ENCODE assay signal across 8 cellular contexts in the genomic region with DNA sequence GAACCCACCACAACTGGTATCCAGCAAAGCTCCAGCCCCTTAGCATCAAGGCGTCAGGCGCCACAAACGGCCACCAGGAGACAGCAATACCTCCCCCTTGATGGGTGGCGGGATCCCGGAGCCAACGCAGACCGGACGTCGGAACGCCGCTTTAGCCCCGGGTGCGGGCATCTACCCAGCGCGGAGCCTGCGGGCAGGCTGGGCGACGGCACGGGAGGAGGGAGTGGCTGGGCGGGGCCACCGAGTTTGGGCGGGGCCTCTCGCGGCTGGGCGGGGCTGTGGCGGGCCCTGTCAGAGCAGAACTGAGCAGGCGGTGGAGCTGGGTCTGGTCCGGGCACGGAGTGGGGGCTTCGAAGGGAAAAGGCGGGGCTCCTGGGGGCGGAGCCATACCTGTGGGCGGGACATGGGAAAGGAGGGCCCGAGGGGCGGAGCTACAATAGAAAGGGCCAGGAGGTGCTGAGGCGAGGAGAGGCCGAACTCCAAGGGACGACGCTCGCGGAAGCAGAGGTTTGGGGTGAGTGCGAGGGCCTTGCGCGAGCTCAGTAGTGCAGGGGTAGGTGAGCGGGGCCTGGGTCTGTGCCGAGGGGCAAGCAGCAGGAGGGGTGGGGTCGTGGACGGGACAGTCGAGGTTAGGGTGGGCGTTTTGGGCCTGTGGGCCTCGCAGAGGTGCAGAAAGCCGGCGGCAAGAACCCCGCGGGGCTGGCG. TPM values are rescaled to one million over a fixed set of nuclear protein-coding genes. Genes with fewer than 3 reads are reported as not detected.
DNase-seq lines count a peak whose midpoint lies in the region; ATAC-seq and TF ChIP-seq lines count a peak whose summit lies in the region.

No MANE protein-coding gene starts in this region.

- peaks cover 19% of the 10 kb centered on the region for H3K27me3 ChIP-seq in AG04450 (ENCODE audit: control insufficient read depth, insufficient read depth, low read length)

- ATAC-seq in GM18909 (IDR thresholded peaks at IDR 0.05; ENCODE audit: poor library complexity, unreplicated experiment) (peak; percentile 60), HG03159 (IDR thresholded peaks at IDR 0.05; ENCODE audit: unreplicated experiment) (peak; percentile 59), left lobe of liver (peak; percentile 80)

- no peak for TF ChIP-seq CTCF in AG04450 (IDR thresholded peaks at IDR 0.05; ENCODE audit: low read depth, low read length)
- TF ChIP-seq CTCF in coronary artery (IDR thresholded peaks at IDR 0.05), result no peak

- DNase-seq in AG04450 (ENCODE audit: low read depth, low spot score), result no peak
- peak; percentile 57 for DNase-seq in NCI-H446 treated with DMSO at 0.1 percent for 48 hours (lab: John Stamatoyannopoulos, UW)
- peak; percentile 84 for DNase-seq in activated CD4-positive, alpha-beta T cell treated with anti-CD3 and anti-CD28 coated beads, Interleukin-2, amount 50 U/mL, for 1 hour
- DNase-seq in coronary artery (ENCODE audit: low spot score), result peak; percentile 95
- DNase-seq in left lobe of liver (ENCODE audit: low spot score), result peak; percentile 93
- peak; percentile 80 to 81 for DNase-seq in stimulated activated CD4-positive, alpha-beta T cell treated with anti-CD3 and anti-CD28 coated beads, Interleukin-1b, Interleukin-23, amount 100 ng/mL, for 4 hours (ENCODE audit: low read depth in 2 of 2)

- CTCF ChIA-PET in AG04450 (lab: Charles Lee), result interaction anchor here (0.6 to 1.5 kb wide), 5 partner anchors 10 to 283 kb away, joined by 3 to 8 read pairs (median 4); partner anchors contain the start of gene SLC2A8

- POLR2A ChIA-PET in AG04450 (lab: Yijun Ruan, JAX), result interaction anchor here (0.6 to 1.9 kb wide), 10 partner anchors 13 to 349 kb away, joined by 3 to 7 read pairs (median 4); partner anchors contain the start of genes LRSAM1, RPL12 and ZNF79

- H3K27ac ChIP-seq in AG04450 (ENCODE audit: low read depth, low read length) (no peak overlapping the region), coronary artery (peak overlapping the region; percentile 79 to 91)

- peak overlapping the region; percentile 68 for H3K4me3 ChIP-seq in AG04450 (ENCODE audit: low read depth, low read length)
- peak overlapping the region; percentile 92 for H3K4me3 ChIP-seq in coronary artery

- peaks cover 7% of the 10 kb centered on the region; the same call in 1 of the 2 replicates for H3K9me3 ChIP-seq in AG04450 (ENCODE audit: control insufficient read depth, insufficient read depth, low read length)

RNA-seq across cellular contexts. Expression of gene GARNL3, which starts 40.2 kb away (rescaled TPM):
- polyA plus RNA-seq in AG04450 (2011; rRNA removed), result 2.2 and 2.7 TPM in 2 replicates
- polyA minus RNA-seq in AG04450 (2011; rRNA and poly(A)+ RNA removed), result 3.8 and 4.2 TPM in 2 replicates
- total RNA-seq in left lobe of liver, result 7.4 TPM
